Comparison of ENCODE assay signal across 24 cellular contexts in the genomic region with DNA sequence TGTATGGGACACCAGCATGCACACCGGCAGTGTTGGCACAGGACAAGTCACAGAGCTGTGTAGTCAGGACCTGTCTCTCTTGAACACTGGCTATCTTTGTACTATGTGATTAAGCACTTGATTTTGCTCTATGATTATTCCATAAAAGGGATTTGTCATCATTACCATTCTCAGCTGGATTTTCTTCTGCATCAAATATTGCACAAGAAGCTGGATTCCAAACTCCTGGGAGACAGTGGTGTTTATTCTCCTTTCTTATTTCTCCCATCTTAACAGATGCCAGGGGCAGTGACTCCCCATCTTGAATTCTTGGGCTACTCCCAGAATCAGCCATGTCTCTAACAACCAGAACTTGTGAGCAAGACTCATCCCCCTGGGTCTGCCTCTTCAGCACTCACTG.
"Had no signal": no experiment of that assay in that cellular context is flagged by ENCODE, and none has a peak within 500 bp of the region (broad histone marks: within the 10 kb centered on the region; RNA-seq: fewer than 3 reads in every experiment).

No MANE protein-coding gene starts in this region.

- H3K9me3 Mint-ChIP-seq: IgD-negative memory B cell had no signal

- H3K4me3 Mint-ChIP-seq: IgD-negative memory B cell had no signal

- H3K36me3 ChIP-seq: SJSA1 had no signal

- H3K36me3 Mint-ChIP-seq: IgD-negative memory B cell had no signal

- H3K4me3 ChIP-seq: SJSA1, SK-N-MC had no signal

- FAIRE-seq: HTR-8/SVneo, RCC 7860 had no signal

- H3K4me1 Mint-ChIP-seq: IgD-negative memory B cell had no signal

- H3K27me3 ChIP-seq: SJSA1 had no signal

- DNase-seq: KBM-7, NCI-H1092, NCI-H1105 treated with DMSO at 0.1 percent for 48 hours, NCI-H1417 treated with DMSO at 0.1 percent for 48 hours, NCI-H146, NCI-H1694 treated with DMSO at 0.1 percent for 48 hours, NCI-H1930, NCI-H2081, NCI-H2171, NCI-H226, NCI-H446, NCI-H510A, NCI-H524 treated with DMSO at 0.1 percent for 48 hours, NCI-H69, NCI-H774, Right ventricle myocardium superior, RPMI8226, SIG-M5, SW 1271 had no signal
